Comparison of ENCODE assay signal across 1 cellular context in genomic region chr20:49483018-49483705, GRCh38.
TF ChIP-seq lines count a peak whose summit lies in the region.

No MANE protein-coding gene starts in this region.

TF ChIP-seq in HEK293, 187 proteins besides CTCF, POLR2A, EP300 and RAD21 (continued from another document and continues in another):
- no peak for TF ChIP-seq ZSCAN4 (tag by site-specific recombination; IDR thresholded peaks at IDR 0.05)
- TF ChIP-seq SALL2 (tag by site-specific recombination; IDR thresholded peaks at IDR 0.05; ENCODE audit: borderline replicate concordance) = no peak
- no peak for TF ChIP-seq ZNF639 (tag by site-specific recombination; IDR thresholded peaks at IDR 0.05)
- TF ChIP-seq KLF1 (tag by site-specific recombination; IDR thresholded peaks at IDR 0.05) = 0 out of 2 replicates have a peak, but pooled peaks have one; percentile 6
- no peak for TF ChIP-seq OSR2 (tag by site-specific recombination; IDR thresholded peaks at IDR 0.05)
- peak; percentile 86 for TF ChIP-seq ZNF513 (tag by site-specific recombination; IDR thresholded peaks at IDR 0.05)
- TF ChIP-seq, protein P1, sequence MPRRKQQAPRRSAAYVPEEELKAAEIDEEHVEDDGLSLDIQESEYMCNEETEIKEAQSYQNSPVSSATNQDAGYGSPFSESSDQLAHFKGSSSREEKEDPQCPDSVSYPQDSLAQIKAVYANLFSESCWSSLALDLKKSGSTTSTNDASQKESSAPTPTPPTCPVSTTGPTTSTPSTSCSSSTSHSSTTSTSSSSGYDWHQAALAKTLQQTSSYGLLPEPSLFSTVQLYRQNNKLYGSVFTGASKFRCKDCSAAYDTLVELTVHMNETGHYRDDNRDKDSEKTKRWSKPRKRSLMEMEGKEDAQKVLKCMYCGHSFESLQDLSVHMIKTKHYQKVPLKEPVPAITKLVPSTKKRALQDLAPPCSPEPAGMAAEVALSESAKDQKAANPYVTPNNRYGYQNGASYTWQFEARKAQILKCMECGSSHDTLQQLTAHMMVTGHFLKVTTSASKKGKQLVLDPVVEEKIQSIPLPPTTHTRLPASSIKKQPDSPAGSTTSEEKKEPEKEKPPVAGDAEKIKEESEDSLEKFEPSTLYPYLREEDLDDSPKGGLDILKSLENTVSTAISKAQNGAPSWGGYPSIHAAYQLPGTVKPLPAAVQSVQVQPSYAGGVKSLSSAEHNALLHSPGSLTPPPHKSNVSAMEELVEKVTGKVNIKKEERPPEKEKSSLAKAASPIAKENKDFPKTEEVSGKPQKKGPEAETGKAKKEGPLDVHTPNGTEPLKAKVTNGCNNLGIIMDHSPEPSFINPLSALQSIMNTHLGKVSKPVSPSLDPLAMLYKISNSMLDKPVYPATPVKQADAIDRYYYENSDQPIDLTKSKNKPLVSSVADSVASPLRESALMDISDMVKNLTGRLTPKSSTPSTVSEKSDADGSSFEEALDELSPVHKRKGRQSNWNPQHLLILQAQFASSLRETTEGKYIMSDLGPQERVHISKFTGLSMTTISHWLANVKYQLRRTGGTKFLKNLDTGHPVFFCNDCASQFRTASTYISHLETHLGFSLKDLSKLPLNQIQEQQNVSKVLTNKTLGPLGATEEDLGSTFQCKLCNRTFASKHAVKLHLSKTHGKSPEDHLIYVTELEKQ (tag by site-specific recombination; IDR thresholded peaks at IDR 0.05; ENCODE audit: borderline replicate concordance) = no peak
- peak; percentile 82 for TF ChIP-seq SP3 (tag by site-specific recombination; IDR thresholded peaks at IDR 0.05)
- peak; percentile 93 for TF ChIP-seq ZFHX2 (tag by site-specific recombination; conservative IDR thresholded peaks at IDR 0.05)
- no peak for TF ChIP-seq ZNF2 (tag by site-specific recombination; IDR thresholded peaks at IDR 0.05)
- TF ChIP-seq ZNF140 (tag by site-specific recombination; IDR thresholded peaks at IDR 0.05) = no peak
- TF ChIP-seq SETDB1 (IDR thresholded peaks at IDR 0.05; ENCODE audit: insufficient read length, low read length) = no peak
- no peak for TF ChIP-seq ZNF248 (tag by site-specific recombination; IDR thresholded peaks at IDR 0.05)
- no peak for TF ChIP-seq ZFP69B (tag by site-specific recombination; IDR thresholded peaks at IDR 0.05)
- TF ChIP-seq PRDM6 (tag by site-specific recombination; IDR thresholded peaks at IDR 0.05) = no peak
- TF ChIP-seq KLF16 (tag by site-specific recombination; IDR thresholded peaks at IDR 0.05) = peak; percentile 8; the same call in 1 of the 2 replicates
- TF ChIP-seq, protein P2, sequence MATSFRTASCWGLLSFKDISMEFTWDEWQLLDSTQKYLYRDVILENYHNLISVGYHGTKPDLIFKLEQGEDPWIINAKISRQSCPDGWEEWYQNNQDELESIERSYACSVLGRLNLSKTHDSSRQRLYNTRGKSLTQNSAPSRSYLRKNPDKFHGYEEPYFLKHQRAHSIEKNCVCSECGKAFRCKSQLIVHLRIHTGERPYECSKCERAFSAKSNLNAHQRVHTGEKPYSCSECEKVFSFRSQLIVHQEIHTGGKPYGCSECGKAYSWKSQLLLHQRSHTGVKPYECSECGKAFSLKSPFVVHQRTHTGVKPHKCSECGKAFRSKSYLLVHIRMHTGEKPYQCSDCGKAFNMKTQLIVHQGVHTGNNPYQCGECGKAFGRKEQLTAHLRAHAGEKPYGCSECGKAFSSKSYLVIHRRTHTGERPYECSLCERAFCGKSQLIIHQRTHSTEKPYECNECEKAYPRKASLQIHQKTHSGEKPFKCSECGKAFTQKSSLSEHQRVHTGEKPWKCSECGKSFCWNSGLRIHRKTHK (tag by site-specific recombination; IDR thresholded peaks at IDR 0.05) = no peak
- TF ChIP-seq ZNF549 (tag by site-specific recombination; IDR thresholded peaks at IDR 0.05) = no peak
- TF ChIP-seq GLIS1 (tag by site-specific recombination; IDR thresholded peaks at IDR 0.05) = peak; percentile 9; the same call in 1 of the 2 replicates
- TF ChIP-seq ZNF600 (tag by site-specific recombination; IDR thresholded peaks at IDR 0.05) = 0 out of 2 replicates have a peak, but pooled peaks have one; percentile 17
- 0 out of 2 replicates have a peak, but pooled peaks have one; percentile 15 for TF ChIP-seq ZNF629 (tag by site-specific recombination; IDR thresholded peaks at IDR 0.05)
- TF ChIP-seq ZNF544 (tag by site-specific recombination; IDR thresholded peaks at IDR 0.05) = no peak
- TF ChIP-seq ZBTB26 (tag by site-specific recombination; optimal IDR thresholded peaks at IDR 0.05) = peak; percentile 37
- no peak for TF ChIP-seq ZNF292 (tag by site-specific recombination; IDR thresholded peaks at IDR 0.05; ENCODE audit: borderline replicate concordance, low read depth)
- TF ChIP-seq BCL11B (tag by site-specific recombination; IDR thresholded peaks at IDR 0.05; ENCODE audit: low read depth) = no peak
- TF ChIP-seq ZNF580 (tag by site-specific recombination; IDR thresholded peaks at IDR 0.05) = no peak
- peak; percentile 26; the same call in 1 of the 2 replicates for TF ChIP-seq SP2 (tag by site-specific recombination; IDR thresholded peaks at IDR 0.05)
- no peak for TF ChIP-seq OVOL3 (tag by site-specific recombination; IDR thresholded peaks at IDR 0.05)
- no peak for TF ChIP-seq ZNF341 (tag by site-specific recombination; IDR thresholded peaks at IDR 0.05; ENCODE audit: low read depth)
- no peak for TF ChIP-seq ZNF132 (tag by site-specific recombination; IDR thresholded peaks at IDR 0.05; ENCODE audit: borderline replicate concordance)
- no peak for TF ChIP-seq KLF7 (tag by site-specific recombination; IDR thresholded peaks at IDR 0.05; ENCODE audit: borderline replicate concordance)
- TF ChIP-seq, protein P3, sequence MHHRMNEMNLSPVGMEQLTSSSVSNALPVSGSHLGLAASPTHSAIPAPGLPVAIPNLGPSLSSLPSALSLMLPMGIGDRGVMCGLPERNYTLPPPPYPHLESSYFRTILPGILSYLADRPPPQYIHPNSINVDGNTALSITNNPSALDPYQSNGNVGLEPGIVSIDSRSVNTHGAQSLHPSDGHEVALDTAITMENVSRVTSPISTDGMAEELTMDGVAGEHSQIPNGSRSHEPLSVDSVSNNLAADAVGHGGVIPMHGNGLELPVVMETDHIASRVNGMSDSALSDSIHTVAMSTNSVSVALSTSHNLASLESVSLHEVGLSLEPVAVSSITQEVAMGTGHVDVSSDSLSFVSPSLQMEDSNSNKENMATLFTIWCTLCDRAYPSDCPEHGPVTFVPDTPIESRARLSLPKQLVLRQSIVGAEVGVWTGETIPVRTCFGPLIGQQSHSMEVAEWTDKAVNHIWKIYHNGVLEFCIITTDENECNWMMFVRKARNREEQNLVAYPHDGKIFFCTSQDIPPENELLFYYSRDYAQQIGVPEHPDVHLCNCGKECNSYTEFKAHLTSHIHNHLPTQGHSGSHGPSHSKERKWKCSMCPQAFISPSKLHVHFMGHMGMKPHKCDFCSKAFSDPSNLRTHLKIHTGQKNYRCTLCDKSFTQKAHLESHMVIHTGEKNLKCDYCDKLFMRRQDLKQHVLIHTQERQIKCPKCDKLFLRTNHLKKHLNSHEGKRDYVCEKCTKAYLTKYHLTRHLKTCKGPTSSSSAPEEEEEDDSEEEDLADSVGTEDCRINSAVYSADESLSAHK (tag by site-specific recombination; IDR thresholded peaks at IDR 0.05) = no peak
- TF ChIP-seq ZNF223 (tag by site-specific recombination; IDR thresholded peaks at IDR 0.05) = no peak
- no peak for TF ChIP-seq ZNF311 (tag by site-specific recombination; IDR thresholded peaks at IDR 0.05; ENCODE audit: borderline replicate concordance)
- TF ChIP-seq, protein P4, sequence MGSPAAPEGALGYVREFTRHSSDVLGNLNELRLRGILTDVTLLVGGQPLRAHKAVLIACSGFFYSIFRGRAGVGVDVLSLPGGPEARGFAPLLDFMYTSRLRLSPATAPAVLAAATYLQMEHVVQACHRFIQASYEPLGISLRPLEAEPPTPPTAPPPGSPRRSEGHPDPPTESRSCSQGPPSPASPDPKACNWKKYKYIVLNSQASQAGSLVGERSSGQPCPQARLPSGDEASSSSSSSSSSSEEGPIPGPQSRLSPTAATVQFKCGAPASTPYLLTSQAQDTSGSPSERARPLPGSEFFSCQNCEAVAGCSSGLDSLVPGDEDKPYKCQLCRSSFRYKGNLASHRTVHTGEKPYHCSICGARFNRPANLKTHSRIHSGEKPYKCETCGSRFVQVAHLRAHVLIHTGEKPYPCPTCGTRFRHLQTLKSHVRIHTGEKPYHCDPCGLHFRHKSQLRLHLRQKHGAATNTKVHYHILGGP (tag by site-specific recombination; IDR thresholded peaks at IDR 0.05) = no peak
- TF ChIP-seq, protein P5, sequence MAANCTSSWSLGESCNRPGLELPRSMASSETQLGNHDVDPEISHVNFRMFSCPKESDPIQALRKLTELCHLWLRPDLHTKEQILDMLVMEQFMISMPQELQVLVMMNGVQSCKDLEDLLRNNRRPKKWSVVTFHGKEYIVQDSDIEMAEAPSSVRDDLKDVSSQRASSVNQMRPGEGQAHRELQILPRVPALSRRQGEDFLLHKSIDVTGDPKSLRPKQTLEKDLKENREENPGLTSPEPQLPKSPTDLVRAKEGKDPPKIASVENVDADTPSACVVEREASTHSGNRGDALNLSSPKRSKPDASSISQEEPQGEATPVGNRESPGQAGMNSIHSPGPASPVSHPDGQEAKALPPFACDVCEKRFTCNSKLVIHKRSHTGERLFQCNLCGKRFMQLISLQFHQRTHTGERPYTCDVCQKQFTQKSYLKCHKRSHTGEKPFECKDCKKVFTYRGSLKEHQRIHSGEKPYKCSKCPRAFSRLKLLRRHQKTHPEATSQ (tag by site-specific recombination; IDR thresholded peaks at IDR 0.05) = no peak
- TF ChIP-seq KLF8 (tag by site-specific recombination; IDR thresholded peaks at IDR 0.05) = 0 out of 2 replicates have a peak, but pooled peaks have one; percentile 1
- no peak for TF ChIP-seq SCRT2 (tag by site-specific recombination; IDR thresholded peaks at IDR 0.05)
- TF ChIP-seq ZNF19 (tag by site-specific recombination; IDR thresholded peaks at IDR 0.05; ENCODE audit: low read depth) = no peak
- TF ChIP-seq, protein P6, sequence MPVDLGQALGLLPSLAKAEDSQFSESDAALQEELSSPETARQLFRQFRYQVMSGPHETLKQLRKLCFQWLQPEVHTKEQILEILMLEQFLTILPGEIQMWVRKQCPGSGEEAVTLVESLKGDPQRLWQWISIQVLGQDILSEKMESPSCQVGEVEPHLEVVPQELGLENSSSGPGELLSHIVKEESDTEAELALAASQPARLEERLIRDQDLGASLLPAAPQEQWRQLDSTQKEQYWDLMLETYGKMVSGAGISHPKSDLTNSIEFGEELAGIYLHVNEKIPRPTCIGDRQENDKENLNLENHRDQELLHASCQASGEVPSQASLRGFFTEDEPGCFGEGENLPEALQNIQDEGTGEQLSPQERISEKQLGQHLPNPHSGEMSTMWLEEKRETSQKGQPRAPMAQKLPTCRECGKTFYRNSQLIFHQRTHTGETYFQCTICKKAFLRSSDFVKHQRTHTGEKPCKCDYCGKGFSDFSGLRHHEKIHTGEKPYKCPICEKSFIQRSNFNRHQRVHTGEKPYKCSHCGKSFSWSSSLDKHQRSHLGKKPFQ (tag by site-specific recombination; IDR thresholded peaks at IDR 0.05) = no peak
- peak; percentile 98 for TF ChIP-seq EGR2 (tag by site-specific recombination; IDR thresholded peaks at IDR 0.05; ENCODE audit: low read depth)
- TF ChIP-seq ZNF202 (tag by site-specific recombination; IDR thresholded peaks at IDR 0.05; ENCODE audit: borderline replicate concordance) = no peak
